1 cellular context compared by ENCODE assay signal in genomic region chr16:1610841-1611653, GRCh38.
TF ChIP-seq lines count a peak whose summit lies in the region.

No MANE protein-coding gene starts in this region.

TF ChIP-seq in IMR-90, 13 proteins besides CTCF, POLR2A, EP300 and RAD21 (continued from another document):
- no peak for TF ChIP-seq MAZ (IDR thresholded peaks at IDR 0.05; ENCODE audit: borderline replicate concordance, low read depth, low read length)
- no peak for TF ChIP-seq USF2 (IDR thresholded peaks at IDR 0.05; ENCODE audit: low read depth, low read length)
- no peak for TF ChIP-seq SMC3 (IDR thresholded peaks at IDR 0.05; ENCODE audit: low read depth, low read length)
- TF ChIP-seq FOS (IDR thresholded peaks at IDR 0.05; ENCODE audit: low read depth, low read length) = no peak
- no peak for TF ChIP-seq MAFK (IDR thresholded peaks at IDR 0.05; ENCODE audit: low read depth, low read length)
- no peak for TF ChIP-seq NFE2L2 (IDR thresholded peaks at IDR 0.05; ENCODE audit: low read depth, low read length)
